Comparison of ENCODE assay signal across 8 cellular contexts in genomic region chr9:68704804-68705635, GRCh38. TPM values are rescaled to one million over a fixed set of nuclear protein-coding genes. Genes with fewer than 3 reads are reported as not detected.
DNase-seq lines count a peak whose midpoint lies in the region; ATAC-seq and TF ChIP-seq lines count a peak whose summit lies in the region.

PIP5K1B (plus strand) TSS chr9:68705240; CDS start chr9:68822615, 117,375 bp downstream.

- H3K36me3 ChIP-seq in DOHH2 (ENCODE audit: control insufficient read depth, low read length), result no peaks in the 10 kb centered on the region
- no peaks in the 10 kb centered on the region for H3K36me3 ChIP-seq in OCI-LY1 (ENCODE audit: insufficient read depth, low read length)
- no peaks in the 10 kb centered on the region for H3K36me3 ChIP-seq in ascending aorta

- DNase-seq in ascending aorta (ENCODE audit: low spot score in 2 of 2) (peak in 1 of 2 donors; percentile 72), iPS DF 19.7 (ENCODE audit: low read depth, low spot score) (peak; percentile 47), putamen (ENCODE audit: low spot score) (peak; percentile 39), activated gamma-delta T cell (lab: John Stamatoyannopoulos, UW) (no peak)

- no peaks in the 10 kb centered on the region for H3K9me2 ChIP-seq in DOHH2 (replicated peaks; ENCODE audit: control insufficient read depth, low read length)
- H3K9me2 ChIP-seq in OCI-LY1 (ENCODE audit: low read depth, low read length), result no peaks in the 10 kb centered on the region

- H3K27ac ChIP-seq in DOHH2 (ENCODE audit: low read depth, low read length) (no peak within 1 kb of the TSS), OCI-LY1 (ENCODE audit: low read depth, low read length, poor library complexity, severe bottlenecking) (no peak within 1 kb of the TSS), ascending aorta (peak within 1 kb of the TSS; percentile 30 to 81)

- H3K27me3 ChIP-seq in DOHH2 (ENCODE audit: control insufficient read depth, low read length), result peaks cover 61% of the 10 kb centered on the region
- H3K27me3 ChIP-seq in OCI-LY1 (ENCODE audit: insufficient read depth, low read length), result 0 out of 2 replicates have a peak, but pooled peaks cover 6% of the 10 kb centered on the region
- H3K27me3 ChIP-seq in ascending aorta, result no peaks in the 10 kb centered on the region

- peak within 1 kb of the TSS; percentile 76 for H3K4me3 ChIP-seq in DOHH2 (ENCODE audit: low read length)
- peak within 1 kb of the TSS; percentile 61 for H3K4me3 ChIP-seq in OCI-LY1 (ENCODE audit: low read depth, low read length, poor library complexity, severe bottlenecking)
- peak within 1 kb of the TSS; percentile 78 to 88 for H3K4me3 ChIP-seq in ascending aorta

- H3F3A ChIP-seq in DOHH2 (ENCODE audit: control insufficient read depth, insufficient read depth), result no peaks in the 10 kb centered on the region
- no peaks in the 10 kb centered on the region for H3F3A ChIP-seq in OCI-LY1 (ENCODE audit: insufficient read depth, low read length)

- H3K9me3 ChIP-seq in DOHH2 (ENCODE audit: control insufficient read depth, insufficient read depth, low read length) (no peaks in the 10 kb centered on the region), OCI-LY1 (ENCODE audit: low read length) (no peaks in the 10 kb centered on the region), ascending aorta (no peaks in the 10 kb centered on the region)

- H3K4me1 ChIP-seq in DOHH2 (ENCODE audit: control insufficient read depth, low read length), result peaks cover 13% of the 10 kb centered on the region
- H3K4me1 ChIP-seq in OCI-LY1 (ENCODE audit: insufficient read depth, low read length, severe bottlenecking), result peaks cover 18% of the 10 kb centered on the region
- H3K4me1 ChIP-seq in ascending aorta, result no peaks in the 10 kb centered on the region

- H4K20me1 ChIP-seq in DOHH2 (ENCODE audit: control insufficient read depth, insufficient read depth, low read depth, low read length) (no peaks in the 10 kb centered on the region), OCI-LY1 (ENCODE audit: insufficient read depth, low read length) (no peaks in the 10 kb centered on the region)

- no peak within 1 kb of the TSS; the same call in 1 of the 2 replicates for H2AFZ ChIP-seq in OCI-LY1 (ENCODE audit: low read length)

- ATAC-seq in GM19463 (IDR thresholded peaks at IDR 0.05; ENCODE audit: unreplicated experiment) (peak; percentile 71), HG03571 (IDR thresholded peaks at IDR 0.05; ENCODE audit: unreplicated experiment) (peak; percentile 75)

- no peak for TF ChIP-seq CTCF in DOHH2 (IDR thresholded peaks at IDR 0.05; ENCODE audit: low read depth, low read length, poor library complexity, severe bottlenecking)
- no peak; the same call in 1 of the 2 replicates for TF ChIP-seq CTCF in OCI-LY1 (IDR thresholded peaks at IDR 0.05; ENCODE audit: low read length)
- peak in 1 of 3 experiments; percentile 21 for TF ChIP-seq CTCF in ascending aorta (IDR thresholded peaks at IDR 0.05)

- H3K4me2 ChIP-seq in DOHH2 (ENCODE audit: low read length), result peak within 1 kb of the TSS; percentile 92
- peak within 1 kb of the TSS; percentile 86 for H3K4me2 ChIP-seq in OCI-LY1 (ENCODE audit: low read length)

- peak within 1 kb of the TSS; percentile 51; the same call in 1 of the 2 replicates for H3K9ac ChIP-seq in OCI-LY1 (ENCODE audit: low read length)

- intact Hi-C loops in ascending aorta (cut with DNase I), result loop anchor here (2.0 to 10.0 kb wide), 4 partner anchors 14 to 140 kb away; a partner anchor contains a TSS

- H3K79me2 ChIP-seq in DOHH2 (ENCODE audit: control insufficient read depth, low read length), result no peaks in the 10 kb centered on the region
- no peaks in the 10 kb centered on the region for H3K79me2 ChIP-seq in OCI-LY1 (ENCODE audit: insufficient read depth, low read length)

RNA-seq across cellular contexts. Expression of gene PIP5K1B, which starts in this region (rescaled TPM):
- total RNA-seq in ascending aorta, result 0.85 TPM

Comparison
In these comparisons a context has a peak if more than half of its experiments do, and no peak if none do; other contexts are left out.
1. H3K27ac ChIP-seq: peak in ascending aorta (2 of 2); none in DOHH2 (single experiment) and OCI-LY1 (single experiment).
2. Peak in every context shown above with its lines, with median percentiles within 50 percentile points of each other: H3K4me3 ChIP-seq.